ENCODE assay signal across 8 cellular contexts in genomic region chr17:76264425-76264754, GRCh38. TPM values are rescaled to one million over a fixed set of nuclear protein-coding genes. Genes with fewer than 3 reads are reported as not detected.
A peak's percentile ranks its signal among the peaks of the same experiment; 100 is the strongest.
DNase-seq lines count a peak whose midpoint lies in the region; ATAC-seq, FAIRE-seq and TF ChIP-seq lines count a peak whose summit lies in the region.

No MANE protein-coding gene starts in this region.

- H3K4me3 ChIP-seq in HUES64 (ENCODE audit: low read length) = peak overlapping the region; percentile 27
- peak overlapping the region in 1 of 4 donors; percentile 1 for H3K4me3 ChIP-seq in pancreas

- H3K4me1 ChIP-seq in ES-I3 (ENCODE audit: insufficient read depth, low read length) (peaks cover 36% of the 10 kb centered on the region), HUES64 (ENCODE audit: insufficient read depth, low read length) (peaks cover 30% of the 10 kb centered on the region), pancreas (peaks cover 52 to 73% (median 55%) of the 10 kb centered on the region in 3 donors)

- H3K36me3 ChIP-seq in ES-I3 (ENCODE audit: insufficient read depth, low read length) = no peaks in the 10 kb centered on the region
- no peaks in the 10 kb centered on the region for H3K36me3 ChIP-seq in HUES64 (ENCODE audit: insufficient read depth, low read length)
- no peaks in the 10 kb centered on the region for H3K36me3 ChIP-seq in pancreas

- intact Hi-C loops in pancreas (cut with DNase I) (no loop called here), left colon (cut with DNase I, micrococcal nuclease) (no loop called here)

- H3K27ac ChIP-seq in HUES64 (ENCODE audit: low read depth, low read length) (peak overlapping the region; percentile 7; the same call in 1 of the 2 replicates), cingulate gyrus (ENCODE audit: low read depth, low read length) (peak overlapping the region; percentile 60), pancreas (peak overlapping the region; percentile 7 to 94 (median 90))

- no peak for ATAC-seq in pancreas
- ATAC-seq in left colon = no peak
- ATAC-seq in HG02870 (IDR thresholded peaks at IDR 0.05; ENCODE audit: unreplicated experiment) = no peak

- FAIRE-seq in pancreas (lab: Jason Lieb, UNC) = no peak

- H3K27me3 ChIP-seq in HUES64 (ENCODE audit: insufficient read depth, low read length) (no peaks in the 10 kb centered on the region), pancreas (no peaks in the 10 kb centered on the region)

- no peak for TF ChIP-seq CTCF in pancreas (IDR thresholded peaks at IDR 0.05)

- no peaks in the 10 kb centered on the region for H3K9me3 ChIP-seq in ES-I3 (ENCODE audit: control insufficient read depth, insufficient read depth, low read length)
- H3K9me3 ChIP-seq in HUES64 (ENCODE audit: insufficient read depth, low read depth, low read length) = no peaks in the 10 kb centered on the region
- H3K9me3 ChIP-seq in pancreas = no peaks in the 10 kb centered on the region

- H3K9ac ChIP-seq in ES-I3 (ENCODE audit: low read depth, low read length) = peak overlapping the region; percentile 24; the same call in 1 of the 2 replicates
- no peak overlapping the region for H3K9ac ChIP-seq in HUES64 (ENCODE audit: low read depth, low read length)

- DNase-seq in pancreas (no peak), midbrain (lab: John Stamatoyannopoulos, UW) (no peak), DMS 273 treated with DMSO at 0.1 percent for 48 hours (lab: John Stamatoyannopoulos, UW) (no peak), left colon (no peak)

- 78% methylated on average over 9 of the region's 9 CpGs for WGBS in HUES64
- 36 to 37% methylated on average over 9 of the region's 9 CpGs for WGBS in pancreas, 2 donors

RNA-seq across cellular contexts. Expression of gene UBALD2, which starts 0.8 kb away (rescaled TPM):
- polyA plus RNA-seq in HUES64 (2013, experiment 1 of 2) = 15.2 TPM
- 22.7 TPM for polyA plus RNA-seq in HUES64 (2013, experiment 2 of 2)
- total RNA-seq in pancreas = 10 to 100 TPM; 17.8 to 34.6 (median 24.6) TPM
- 10 to 100 TPM; 21.8 to 30.0 TPM for polyA plus RNA-seq in pancreas
- 100 to 1,000 TPM in 1 of 2 donors, 10 to 100 TPM in 1; 75.6 to 113 TPM for total RNA-seq in left colon

RNA-seq across cellular contexts. Expression of gene RNF157, which starts 24.1 kb away (rescaled TPM):
- polyA plus RNA-seq in HUES64 (2013, experiment 1 of 2) = 5.7 TPM
- 11.3 TPM for polyA plus RNA-seq in HUES64 (2013, experiment 2 of 2)
- total RNA-seq in pancreas (1 to 10 TPM in 5 of 6 donors, under 1 TPM in 1; 0.87 to 4.0 (median 2.8) TPM), left colon (10 to 100 TPM; 23.6 to 89.3 TPM)
- 1 to 10 TPM; 3.4 to 6.4 TPM for polyA plus RNA-seq in pancreas

RNA-seq across cellular contexts. Expression of gene QRICH2, which starts 43.7 kb away (rescaled TPM):
- polyA plus RNA-seq in HUES64 (2013, experiment 1 of 2) = 1.9 TPM
- 1.3 TPM for polyA plus RNA-seq in HUES64 (2013, experiment 2 of 2)
- 1 to 10 TPM in 5 of 6 donors, under 1 TPM in 1; 0.81 to 2.6 (median 1.6) TPM for total RNA-seq in pancreas
- polyA plus RNA-seq in pancreas = 1 to 10 TPM; 7.4 to 9.2 TPM
- 1 to 10 TPM; 1.9 to 2.3 TPM for total RNA-seq in left colon

Comparison
In these comparisons a context has a peak if more than half of its experiments do, and no peak if none do; other contexts are left out.
1. H3K27ac ChIP-seq: peak in every context shown above with its lines; median percentile 90 in pancreas; 60 in cingulate gyrus; 7 in HUES64.
2. RNA of gene RNF157, which starts 24.1 kb away (total RNA-seq): 23.6 to 89.3 TPM in left colon; 0.87 to 4.0 TPM in pancreas; every median in the first group is over 4 times any median in the second.